ENCODE assay signal across 10 cellular contexts in genomic region chr2:130376433-130377293, GRCh38. TPM values are rescaled to one million over a fixed set of nuclear protein-coding genes. Genes with fewer than 3 reads are reported as not detected.
DNase-seq lines count a peak whose midpoint lies in the region; ATAC-seq and FAIRE-seq lines count a peak whose summit lies in the region.
"Had no signal": no experiment of that assay in that cellular context is flagged by ENCODE, and none has a peak within 500 bp of the region (broad histone marks: within the 10 kb centered on the region; RNA-seq: fewer than 3 reads in every experiment).

No MANE protein-coding gene starts in this region.

- intact Hi-C loops in activated naive CD4-positive, alpha-beta T cell treated with anti-CD3 and anti-CD28 coated beads for 36 hours (cut with micrococcal nuclease), result loop anchor here (10.0 kb wide), 3 partner anchors 348 to 1118 kb away; partner anchors contain the start of genes GPR148, MZT2A and PLEKHB2

- H3K9me3 Mint-ChIP-seq in activated naive CD4-positive, alpha-beta T cell treated with anti-CD3 and anti-CD28 coated beads for 36 hours, result no peaks in the 10 kb centered on the region
- no peaks in the 10 kb centered on the region for H3K9me3 Mint-ChIP-seq in stimulated activated effector memory CD8-positive, alpha-beta T cell treated with anti-CD3 and anti-CD28 coated beads, Interleukin-12 subunit alpha, Interleukin-12 subunit beta, amount 100 ng/mL, for 72 hours

- H3K4me3 Mint-ChIP-seq in activated naive CD4-positive, alpha-beta T cell treated with anti-CD3 and anti-CD28 coated beads for 36 hours, result no peak overlapping the region
- peak overlapping the region; percentile 86 for H3K4me3 Mint-ChIP-seq in stimulated activated effector memory CD8-positive, alpha-beta T cell treated with anti-CD3 and anti-CD28 coated beads, Interleukin-12 subunit alpha, Interleukin-12 subunit beta, amount 100 ng/mL, for 72 hours

- H3K27ac Mint-ChIP-seq in activated naive CD4-positive, alpha-beta T cell treated with anti-CD3 and anti-CD28 coated beads for 36 hours, result peak overlapping the region; percentile 10
- H3K27ac Mint-ChIP-seq in stimulated activated effector memory CD8-positive, alpha-beta T cell treated with anti-CD3 and anti-CD28 coated beads, Interleukin-12 subunit alpha, Interleukin-12 subunit beta, amount 100 ng/mL, for 72 hours, result peak overlapping the region; percentile 75

- peak; percentile 47 for ATAC-seq in HG02840 (IDR thresholded peaks at IDR 0.05; ENCODE audit: low FRiP score, unreplicated experiment)
- ATAC-seq in stimulated activated effector memory CD8-positive, alpha-beta T cell treated with anti-CD3 and anti-CD28 coated beads, Interleukin-12 subunit alpha, Interleukin-12 subunit beta, amount 100 ng/mL, for 72 hours, result no peak

- H3K27me3 Mint-ChIP-seq in activated naive CD4-positive, alpha-beta T cell treated with anti-CD3 and anti-CD28 coated beads for 36 hours (ENCODE audit: low read depth), result no peaks in the 10 kb centered on the region

- no peak for FAIRE-seq in frontal cortex (lab: Jason Lieb, UNC)
- FAIRE-seq: TTC549 had no signal

- peaks cover 29% of the 10 kb centered on the region for H3K36me3 Mint-ChIP-seq in activated naive CD4-positive, alpha-beta T cell treated with anti-CD3 and anti-CD28 coated beads for 36 hours (ENCODE audit: low read depth)
- H3K36me3 Mint-ChIP-seq in stimulated activated effector memory CD8-positive, alpha-beta T cell treated with anti-CD3 and anti-CD28 coated beads, Interleukin-12 subunit alpha, Interleukin-12 subunit beta, amount 100 ng/mL, for 72 hours, result peaks cover 62% of the 10 kb centered on the region

- CTCF ChIA-PET in activated naive CD4-positive, alpha-beta T cell treated with anti-CD3 and anti-CD28 coated beads for 36 hours (lab: Charles Lee), result no interaction called here

- no peak for DNase-seq in activated naive CD4-positive, alpha-beta T cell treated with anti-CD3 and anti-CD28 coated beads for 36 hours
- no peak for DNase-seq in activated naive CD4-positive, alpha-beta T cell treated with Interleukin-2 at 50 U/mL for 16 hours
- DNase-seq in RPMI8226 (peak; percentile 83), DMS53 treated with DMSO at 0.1 percent for 48 hours (lab: John Stamatoyannopoulos, UW; ENCODE audit: unreplicated experiment) (no peak), 8988T (no peak), frontal cortex (ENCODE audit: low spot score in 2 of 2) (no peak)
- no peak for DNase-seq in stimulated activated effector memory CD8-positive, alpha-beta T cell treated with anti-CD3 and anti-CD28 coated beads, Interleukin-12 subunit alpha, Interleukin-12 subunit beta, amount 100 ng/mL, for 72 hours (ENCODE audit: low spot score in 2 of 2)
- DNase-seq: DND-41 had no signal

- H3K4me1 Mint-ChIP-seq in activated naive CD4-positive, alpha-beta T cell treated with anti-CD3 and anti-CD28 coated beads for 36 hours (ENCODE audit: low read depth), result peaks cover 49% of the 10 kb centered on the region
- H3K4me1 Mint-ChIP-seq in stimulated activated effector memory CD8-positive, alpha-beta T cell treated with anti-CD3 and anti-CD28 coated beads, Interleukin-12 subunit alpha, Interleukin-12 subunit beta, amount 100 ng/mL, for 72 hours, result peaks cover 75% of the 10 kb centered on the region

RNA-seq across cellular contexts. Expression of gene PTPN18, which starts 20.8 kb away (rescaled TPM):
- total RNA-seq in activated naive CD4-positive, alpha-beta T cell treated with anti-CD3 and anti-CD28 coated beads for 36 hours, result 10 to 100 TPM; 24.7 to 25.3 TPM
- total RNA-seq in frontal cortex, result 11.8 TPM

RNA-seq across cellular contexts. Expression of gene IMP4, which starts 34.0 kb away (rescaled TPM):
- 100 to 1,000 TPM; 120 to 128 TPM for total RNA-seq in activated naive CD4-positive, alpha-beta T cell treated with anti-CD3 and anti-CD28 coated beads for 36 hours
- total RNA-seq in frontal cortex, result 37.5 TPM
